ENCODE assay signal across 14 cellular contexts in the genomic region with DNA sequence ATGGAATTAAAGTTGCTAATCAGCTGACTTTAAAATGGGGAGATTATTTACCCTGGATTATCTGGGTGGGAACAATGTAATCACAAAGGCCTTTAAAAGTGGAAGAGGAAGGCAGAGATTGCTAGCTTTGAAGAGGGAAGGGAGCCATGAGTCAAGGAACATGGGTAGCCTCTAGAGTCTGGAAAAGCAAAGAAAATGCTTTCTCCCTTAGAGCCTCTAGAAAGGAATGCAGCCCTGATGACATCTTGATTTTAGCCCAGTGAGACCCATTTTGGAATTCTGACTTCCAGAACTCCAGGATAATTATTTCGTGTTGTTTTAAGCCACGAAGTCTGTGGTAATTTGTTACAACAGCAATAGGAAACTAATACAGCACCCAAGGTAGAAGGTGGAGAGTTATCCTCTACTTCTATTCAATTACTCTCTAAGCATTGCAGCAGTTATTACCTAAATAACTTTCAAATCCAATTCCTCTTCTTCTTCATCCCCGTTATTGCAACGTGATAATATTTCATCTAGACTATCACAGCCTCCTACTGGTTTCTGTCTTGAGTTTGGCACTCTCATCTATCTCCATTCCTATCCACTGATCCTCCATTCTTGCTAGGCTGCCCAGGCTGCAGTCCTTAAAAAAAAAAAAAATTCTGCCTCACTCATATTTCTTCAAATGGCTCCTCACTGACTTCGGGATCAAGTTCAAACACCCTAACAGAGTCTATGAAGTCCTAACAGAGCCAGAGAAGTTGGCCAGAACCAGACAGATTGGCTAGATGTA.
DNase-seq lines count a peak whose midpoint lies in the region; ATAC-seq and TF ChIP-seq lines count a peak whose summit lies in the region.
"Had no signal": no experiment of that assay in that cellular context is flagged by ENCODE, and none has a peak within 500 bp of the region (broad histone marks: within the 10 kb centered on the region; RNA-seq: fewer than 3 reads in every experiment).

No MANE protein-coding gene starts in this region.

- WGBS in IMR-90 (ENCODE audit: extremely low coverage in 2 of 2, insufficient read length in 1 of 2), 2 experiments, result 80 to 100% methylated on average over 1 to 2 of the region's 5 CpGs

- no peak overlapping the region for H2BK15ac ChIP-seq in IMR-90 (ENCODE audit: low read depth, low read length)

- no peak overlapping the region for H2AK9ac ChIP-seq in IMR-90 (replicated peaks; ENCODE audit: low read depth, low read length, poor library complexity)

- no peak overlapping the region for H3K18ac ChIP-seq in IMR-90 (ENCODE audit: low read depth, low read length)

- in situ Hi-C loops in IMR-90 (cut with MboI; ENCODE audit: low sequenced_read_pairs), result no loop called here

- no peak overlapping the region for H3K4me2 ChIP-seq in IMR-90 (ENCODE audit: low read depth, low read length)

- TF ChIP-seq CTCF in IMR-90 (conservative IDR thresholded peaks at IDR 0.05; ENCODE audit: low read depth, low read length) (no peak), fibroblast of the aortic adventitia (IDR thresholded peaks at IDR 0.05; ENCODE audit: insufficient read depth, low read length) (no peak)

- no peak overlapping the region for H3K9ac ChIP-seq in IMR-90 (ENCODE audit: low read depth, low read length)
- H3K9ac ChIP-seq in stomach smooth muscle (ENCODE audit: low read length in 2 of 2), result no peak overlapping the region

- no peak overlapping the region for H2BK120ac ChIP-seq in IMR-90 (ENCODE audit: low read depth, low read length)

- TF ChIP-seq POLR2A in IMR-90 (IDR thresholded peaks at IDR 0.05; ENCODE audit: low read depth, low read length), result no peak

- CTCF ChIA-PET in IMR-90 (lab: Yijun Ruan, JAX), result no interaction called here

- H4K91ac ChIP-seq in IMR-90 (ENCODE audit: insufficient read depth, low read depth, low read length), result no peak overlapping the region

- TF ChIP-seq RAD21 in IMR-90 (IDR thresholded peaks at IDR 0.05; ENCODE audit: low read length), result no peak

- dilution Hi-C loops in IMR-90 (cut with HindIII; ENCODE audit: low sequenced_read_pairs, unreplicated experiment), result no loop called here

- no peaks in the 10 kb centered on the region for H3K4me1 ChIP-seq in IMR-90 (ENCODE audit: control insufficient read depth, insufficient read depth, low read length)
- H3K4me1 ChIP-seq in stomach smooth muscle (ENCODE audit: control insufficient read depth, insufficient read depth, low read length), result no peaks in the 10 kb centered on the region

- no peaks in the 10 kb centered on the region for H3K9me3 ChIP-seq in IMR-90 (ENCODE audit: control insufficient read depth, insufficient read depth, low read length)
- H3K9me3 ChIP-seq in stomach smooth muscle (ENCODE audit: control insufficient read depth in 2 of 2, low read length in 2 of 2), result no peaks in the 10 kb centered on the region

- H4K8ac ChIP-seq in IMR-90 (ENCODE audit: low read depth in 2 of 2, low read length in 2 of 2), result no peak overlapping the region

- H3K36me3 ChIP-seq in IMR-90 (ENCODE audit: control insufficient read depth, insufficient read depth, low read length) (no peaks in the 10 kb centered on the region), stomach smooth muscle (ENCODE audit: control insufficient read depth in 2 of 2, insufficient read depth in 2 of 2, low read length in 2 of 2) (no peaks in the 10 kb centered on the region)

- no peak overlapping the region for H3K23ac ChIP-seq in IMR-90 (ENCODE audit: low read depth, low read length)

- H3K9me1 ChIP-seq in IMR-90 (ENCODE audit: insufficient read depth, low read length), result peaks cover 2% of the 10 kb centered on the region; the same call in 1 of the 2 replicates

- H2BK5ac ChIP-seq in IMR-90 (ENCODE audit: low read depth, low read length, poor library complexity, severe bottlenecking), result no peak overlapping the region

- H2AK5ac ChIP-seq in IMR-90 (ENCODE audit: low read depth, low read length), result no peak overlapping the region

- H4K20me1 ChIP-seq in IMR-90 (ENCODE audit: insufficient read depth, low read length), result no peaks in the 10 kb centered on the region

- no peak overlapping the region for H4K5ac ChIP-seq in IMR-90 (ENCODE audit: low read depth, low read length)

- no peak overlapping the region for H3K27ac ChIP-seq in IMR-90 (ENCODE audit: insufficient read depth, low read length)
- H3K27ac ChIP-seq in stomach smooth muscle (ENCODE audit: low read length), result peak overlapping the region; percentile 11

- no peak overlapping the region for H2BK20ac ChIP-seq in IMR-90 (ENCODE audit: low read depth, low read length)

- no peak overlapping the region for H2AFZ ChIP-seq in IMR-90 (replicated peaks; ENCODE audit: low read length, poor library complexity)

- H3K14ac ChIP-seq in IMR-90 (replicated peaks; ENCODE audit: low read depth, low read length), result no peak overlapping the region

- H3K4me3 ChIP-seq in IMR-90 (ENCODE audit: insufficient read depth, low read depth, low read length) (no peak overlapping the region), fibroblast of the aortic adventitia (ENCODE audit: low read depth, low read length) (no peak overlapping the region), stomach smooth muscle (ENCODE audit: low read length in 2 of 2) (no peak overlapping the region)

- no TSS peak for BruUV-seq in IMR-90 (replicated peaks; lab: Mats Ljungman, UMichigan)

- peak; percentile 48; the same call in 1 of the 2 replicates for ATAC-seq in IMR-90 (ENCODE audit: low read depth)
- no peak for ATAC-seq in HG02970 (IDR thresholded peaks at IDR 0.05; ENCODE audit: low FRiP score, unreplicated experiment)
- ATAC-seq in HG02763 (IDR thresholded peaks at IDR 0.05; ENCODE audit: unreplicated experiment), result no peak
- ATAC-seq: CD8-positive, alpha-beta T cell; HCT116 had no signal

- H3K27me3 ChIP-seq in IMR-90 (ENCODE audit: control insufficient read depth, insufficient read depth, low read length) (no peaks in the 10 kb centered on the region), stomach smooth muscle (ENCODE audit: control insufficient read depth in 1 of 2, insufficient read depth in 2 of 2, low read length in 2 of 2) (no peaks in the 10 kb centered on the region)

- H3K56ac ChIP-seq in IMR-90 (ENCODE audit: extremely low read depth, insufficient read depth, low read length), result no peak overlapping the region

- intact Hi-C loops in IMR-90 (cut with micrococcal nuclease), result no loop called here

- DNase-seq in EH (ENCODE audit: low read depth) (peak; percentile 65), IMR-90 (peak; percentile 12), fibroblast of the aortic adventitia (ENCODE audit: low read depth) (peak; percentile 61), LoVo (ENCODE audit: low spot score) (no peak)
- DNase-seq in central memory CD4-positive, alpha-beta T cell, result no peak
- DNase-seq: CD8-positive, alpha-beta T cell; COR-L47; DMS153; DMS79 treated with DMSO at 0.1 percent for 48 hours; GF-D8 had no signal

- H3K4ac ChIP-seq in IMR-90 (ENCODE audit: low read depth, low read length), result no peak overlapping the region

- peaks cover 0 to 4% of the 10 kb centered on the region in 2 experiments; a peak in 1 of 4 replicates for H3K79me1 ChIP-seq in IMR-90 (ENCODE audit: low read depth in 1 of 2, low read length in 2 of 2)

- POLR2A ChIA-PET in IMR-90 (lab: Charles Lee; ENCODE audit: unreplicated experiment), result no interaction called here

TF ChIP-seq in IMR-90, 13 proteins besides CTCF, POLR2A, EP300 and RAD21:
- TF ChIP-seq CHD1 (IDR thresholded peaks at IDR 0.05; ENCODE audit: low read depth, low read length), result no peak

Comparison
In these comparisons a context has a peak if more than half of its experiments do, and no peak if none do; other contexts are left out.
1. DNase-seq: peak in EH (single experiment), IMR-90 (single experiment) and fibroblast of the aortic adventitia (single experiment); none in LoVo (single experiment) and central memory CD4-positive, alpha-beta T cell (single experiment).